ENCODE assay signal across 1 cellular context in the genomic region with DNA sequence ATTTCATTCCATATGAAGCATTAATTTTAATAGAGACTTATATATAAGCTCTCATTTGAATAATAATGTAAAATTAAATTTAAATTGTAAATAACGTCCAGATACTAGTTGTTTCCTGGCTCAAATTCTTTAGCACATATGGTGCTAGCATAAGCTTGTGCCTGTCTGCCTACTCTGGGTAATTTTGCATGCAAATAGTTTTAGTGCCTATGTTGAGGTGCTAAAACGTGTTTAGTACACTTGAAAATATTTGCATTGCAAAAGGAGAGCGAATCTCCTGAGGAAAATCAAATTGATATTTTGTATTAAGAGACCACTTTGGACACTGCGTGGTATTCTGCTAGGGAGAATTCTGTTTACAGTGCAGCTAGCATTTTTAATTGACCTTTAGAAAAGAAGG.
TF ChIP-seq lines count a peak whose summit lies in the region.

No MANE protein-coding gene starts in this region.

TF ChIP-seq in GM23338, 12 proteins besides CTCF, POLR2A, EP300 and RAD21 (continued from another document):
- TF ChIP-seq CREB1 (CRISPR knock-in tag; IDR thresholded peaks at IDR 0.05; ENCODE audit: low read depth) = no peak
- no peak for TF ChIP-seq ZNF331 (CRISPR knock-in tag; IDR thresholded peaks at IDR 0.05; ENCODE audit: low read depth)
- no peak for TF ChIP-seq EZH2 (IDR thresholded peaks at IDR 0.05; ENCODE audit: low read depth, unreplicated experiment)
- no peak for TF ChIP-seq JUNB (IDR thresholded peaks at IDR 0.05; ENCODE audit: unreplicated experiment)
TF ChIP-seq in GM23338: peak in this region for 0.
